8 cellular contexts compared by ENCODE assay signal in the genomic region with DNA sequence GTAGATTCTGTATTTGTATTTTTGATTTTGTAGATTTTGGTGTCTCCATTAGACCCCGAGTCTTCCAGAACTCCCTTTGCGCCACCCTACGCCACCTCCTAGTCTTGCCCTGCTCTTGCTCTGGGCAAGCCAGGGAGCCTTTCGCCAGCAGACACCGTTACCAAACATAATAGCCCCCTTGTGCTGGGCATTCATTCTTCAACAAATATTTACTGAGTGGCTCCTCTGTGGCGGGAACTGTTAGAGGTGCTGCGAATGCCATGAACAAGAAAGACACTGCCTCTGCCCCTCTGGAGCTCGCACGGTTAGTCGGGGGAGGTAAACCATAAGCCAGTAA. TPM values are rescaled to one million over a fixed set of nuclear protein-coding genes. Genes with fewer than 3 reads are reported as not detected.
DNase-seq lines count a peak whose midpoint lies in the region; ATAC-seq, FAIRE-seq and TF ChIP-seq lines count a peak whose summit lies in the region.

No MANE protein-coding gene starts in this region.

- POLR2A ChIA-PET in activated CD4-positive, alpha-beta memory T cell treated with anti-CD3 and anti-CD28 coated beads, Interleukin-2, amount 10 ng/mL, durations not matched to agents 7 days and 5 days (lab: Charles Lee) = interaction anchor here (0.9 to 2.3 kb wide), 6 partner anchors 12 to 578 kb away, joined by 3 to 15 read pairs (median 6); a partner anchor contains a TSS

- FAIRE-seq in frontal cortex (lab: Jason Lieb, UNC) = no peak

- H3K27me3 Mint-ChIP-seq in HFFc6 (ENCODE audit: insufficient read depth) = peaks cover 6% of the 10 kb centered on the region
- H3K27me3 Mint-ChIP-seq in activated CD4-positive, alpha-beta memory T cell treated with anti-CD3 and anti-CD28 coated beads, Interleukin-2, amount 10 ng/mL, durations not matched to agents 7 days and 5 days = peaks cover 18% of the 10 kb centered on the region
- H3K27me3 Mint-ChIP-seq in stimulated activated memory B cell treated with anti-CD40 and anti-IgM and Interleukin-4, amounts not matched to agents 10 μg/mL and 1 μg/mL and 100 μg/mL, for 72 hours = no peaks in the 10 kb centered on the region

- no peak for ATAC-seq in stimulated activated memory B cell treated with anti-CD40 and anti-IgM and Interleukin-4, amounts not matched to agents 10 μg/mL and 1 μg/mL and 100 μg/mL, for 72 hours

- H3K4me1 Mint-ChIP-seq in HFFc6 (ENCODE audit: low read depth) = peaks cover 17% of the 10 kb centered on the region
- peaks cover 18% of the 10 kb centered on the region for H3K4me1 Mint-ChIP-seq in activated CD4-positive, alpha-beta memory T cell treated with anti-CD3 and anti-CD28 coated beads, Interleukin-2, amount 10 ng/mL, durations not matched to agents 7 days and 5 days
- H3K4me1 Mint-ChIP-seq in stimulated activated memory B cell treated with anti-CD40 and anti-IgM and Interleukin-4, amounts not matched to agents 10 μg/mL and 1 μg/mL and 100 μg/mL, for 72 hours = peaks cover 18% of the 10 kb centered on the region

- DNase-seq in AG09309 (ENCODE audit: low read depth) = no peak
- no peak for DNase-seq in HFFc6
- DNase-seq in activated CD4-positive, alpha-beta memory T cell treated with anti-CD3 and anti-CD28 coated beads, Interleukin-2, amount 10 ng/mL, durations not matched to agents 7 days and 5 days = peak; percentile 18
- DNase-seq in AG08396 (ENCODE audit: low spot score) = no peak
- DNase-seq in frontal cortex (ENCODE audit: low spot score in 2 of 2) = no peak
- DNase-seq in activated CD4-positive, CD25-positive, alpha-beta regulatory T cell (lab: John Stamatoyannopoulos, UW) = no peak

- H3K4me3 ChIP-seq in AG09309 (ENCODE audit: control insufficient read depth, low read depth, low read length) (peak overlapping the region; percentile 66), iPS-11a (ENCODE audit: low read depth, low read length) (peak overlapping the region; percentile 43)

- no peaks in the 10 kb centered on the region for H3K9me3 Mint-ChIP-seq in HFFc6
- H3K9me3 Mint-ChIP-seq in activated CD4-positive, alpha-beta memory T cell treated with anti-CD3 and anti-CD28 coated beads, Interleukin-2, amount 10 ng/mL, durations not matched to agents 7 days and 5 days = no peaks in the 10 kb centered on the region
- H3K9me3 Mint-ChIP-seq in stimulated activated memory B cell treated with anti-CD40 and anti-IgM and Interleukin-4, amounts not matched to agents 10 μg/mL and 1 μg/mL and 100 μg/mL, for 72 hours = no peaks in the 10 kb centered on the region

- H3K36me3 Mint-ChIP-seq in HFFc6 (ENCODE audit: low read depth) = no peaks in the 10 kb centered on the region
- peaks cover 2% of the 10 kb centered on the region for H3K36me3 Mint-ChIP-seq in activated CD4-positive, alpha-beta memory T cell treated with anti-CD3 and anti-CD28 coated beads, Interleukin-2, amount 10 ng/mL, durations not matched to agents 7 days and 5 days (ENCODE audit: low read depth)
- no peaks in the 10 kb centered on the region for H3K36me3 Mint-ChIP-seq in stimulated activated memory B cell treated with anti-CD40 and anti-IgM and Interleukin-4, amounts not matched to agents 10 μg/mL and 1 μg/mL and 100 μg/mL, for 72 hours

- H3K27ac Mint-ChIP-seq in HFFc6 = peak overlapping the region; percentile 57
- H3K27ac Mint-ChIP-seq in activated CD4-positive, alpha-beta memory T cell treated with anti-CD3 and anti-CD28 coated beads, Interleukin-2, amount 10 ng/mL, durations not matched to agents 7 days and 5 days = peak overlapping the region; percentile 73
- peak overlapping the region; percentile 70 for H3K27ac Mint-ChIP-seq in stimulated activated memory B cell treated with anti-CD40 and anti-IgM and Interleukin-4, amounts not matched to agents 10 μg/mL and 1 μg/mL and 100 μg/mL, for 72 hours

- H3K4me3 Mint-ChIP-seq in HFFc6 = peak overlapping the region; percentile 86
- peak overlapping the region; percentile 78 for H3K4me3 Mint-ChIP-seq in activated CD4-positive, alpha-beta memory T cell treated with anti-CD3 and anti-CD28 coated beads, Interleukin-2, amount 10 ng/mL, durations not matched to agents 7 days and 5 days
- peak overlapping the region; percentile 81 for H3K4me3 Mint-ChIP-seq in stimulated activated memory B cell treated with anti-CD40 and anti-IgM and Interleukin-4, amounts not matched to agents 10 μg/mL and 1 μg/mL and 100 μg/mL, for 72 hours

- TF ChIP-seq CTCF in AG09309 (IDR thresholded peaks at IDR 0.05; ENCODE audit: control insufficient read depth, insufficient read depth, low read depth, low read length, missing control alignments) (no peak), HFFc6 (IDR thresholded peaks at IDR 0.05) (no peak)

- CTCF ChIA-PET in activated CD4-positive, alpha-beta memory T cell treated with anti-CD3 and anti-CD28 coated beads, Interleukin-2, amount 10 ng/mL, durations not matched to agents 7 days and 5 days (lab: Charles Lee) = interaction anchor here (1.0 to 1.9 kb wide), 4 partner anchors 20 to 210 kb away, joined by 3 to 6 read pairs (median 4); no protein-coding TSS in a partner anchor

RNA-seq across cellular contexts. Expression of a gene that starts 0.8 kb away (rescaled TPM):
- 10 to 100 TPM; 11.5 to 17.4 (median 14.0) TPM for total RNA-seq in HFFc6 (2021; fragmentation: NEBNext Ultra II Directional; extraction: Animal tissue kit (Norgen Biotek cat#: 25700))
- total RNA-seq in activated CD4-positive, alpha-beta memory T cell treated with anti-CD3 and anti-CD28 coated beads, Interleukin-2, amount 10 ng/mL, durations not matched to agents 7 days and 5 days = 10 to 100 TPM; 15.0 to 15.2 TPM
- total RNA-seq in frontal cortex = 19.6 TPM

RNA-seq across cellular contexts. Expression of a gene that starts 52.3 kb away (rescaled TPM):
- total RNA-seq in HFFc6 (2021; fragmentation: NEBNext Ultra II Directional; extraction: Animal tissue kit (Norgen Biotek cat#: 25700)) = 10 to 100 TPM; 14.6 to 17.5 (median 15.4) TPM
- 10 to 100 TPM; 18.0 to 19.6 TPM for total RNA-seq in activated CD4-positive, alpha-beta memory T cell treated with anti-CD3 and anti-CD28 coated beads, Interleukin-2, amount 10 ng/mL, durations not matched to agents 7 days and 5 days
- 40.8 TPM for total RNA-seq in frontal cortex
